ENCODE assay signal across 1 cellular context in the genomic region with DNA sequence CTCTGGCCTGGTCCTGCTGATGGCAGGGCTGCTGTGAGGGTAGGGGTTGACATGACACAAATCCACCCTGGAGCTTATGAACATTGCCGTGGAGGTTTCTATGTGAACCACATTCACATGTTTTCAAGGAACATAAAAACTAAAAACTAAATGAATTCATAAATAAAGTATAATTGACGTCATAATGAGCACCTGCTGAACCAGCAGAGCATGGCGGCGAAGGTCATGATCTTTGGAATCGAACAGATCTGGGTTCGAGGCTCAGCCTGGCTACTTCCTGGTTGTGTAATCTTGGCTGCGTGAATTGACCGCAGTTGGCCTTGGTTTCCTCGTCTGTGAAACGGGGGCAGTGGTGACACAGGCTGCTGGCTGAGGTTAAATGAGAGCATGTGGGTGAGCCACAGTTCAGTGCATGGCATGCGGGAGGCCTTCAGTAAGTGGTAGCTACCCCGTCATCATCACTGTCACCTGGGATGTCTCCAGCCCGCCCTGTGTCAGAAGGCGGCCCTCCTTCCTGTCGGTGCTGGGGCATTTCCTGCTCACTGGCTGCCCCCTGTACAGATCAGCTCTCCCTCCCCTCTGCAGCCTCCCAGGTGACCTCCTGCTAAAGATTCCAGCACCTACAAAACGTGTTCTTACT.
TF ChIP-seq lines count a peak whose summit lies in the region.

No MANE protein-coding gene starts in this region.

TF ChIP-seq in HepG2, 621 proteins besides CTCF, POLR2A, EP300 and RAD21 (continued from another document):
- TF ChIP-seq, protein P1, sequence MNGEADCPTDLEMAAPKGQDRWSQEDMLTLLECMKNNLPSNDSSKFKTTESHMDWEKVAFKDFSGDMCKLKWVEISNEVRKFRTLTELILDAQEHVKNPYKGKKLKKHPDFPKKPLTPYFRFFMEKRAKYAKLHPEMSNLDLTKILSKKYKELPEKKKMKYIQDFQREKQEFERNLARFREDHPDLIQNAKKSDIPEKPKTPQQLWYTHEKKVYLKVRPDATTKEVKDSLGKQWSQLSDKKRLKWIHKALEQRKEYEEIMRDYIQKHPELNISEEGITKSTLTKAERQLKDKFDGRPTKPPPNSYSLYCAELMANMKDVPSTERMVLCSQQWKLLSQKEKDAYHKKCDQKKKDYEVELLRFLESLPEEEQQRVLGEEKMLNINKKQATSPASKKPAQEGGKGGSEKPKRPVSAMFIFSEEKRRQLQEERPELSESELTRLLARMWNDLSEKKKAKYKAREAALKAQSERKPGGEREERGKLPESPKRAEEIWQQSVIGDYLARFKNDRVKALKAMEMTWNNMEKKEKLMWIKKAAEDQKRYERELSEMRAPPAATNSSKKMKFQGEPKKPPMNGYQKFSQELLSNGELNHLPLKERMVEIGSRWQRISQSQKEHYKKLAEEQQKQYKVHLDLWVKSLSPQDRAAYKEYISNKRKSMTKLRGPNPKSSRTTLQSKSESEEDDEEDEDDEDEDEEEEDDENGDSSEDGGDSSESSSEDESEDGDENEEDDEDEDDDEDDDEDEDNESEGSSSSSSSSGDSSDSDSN (CRISPR knock-in tag; IDR thresholded peaks at IDR 0.05): no peak
